Comparison of ENCODE assay signal across 26 cellular contexts in genomic region chr12:106006940-106007339, GRCh38.
"Had no signal": no experiment of that assay in that cellular context is flagged by ENCODE, and none has a peak within 500 bp of the region (broad histone marks: within the 10 kb centered on the region; RNA-seq: fewer than 3 reads in every experiment).

No MANE protein-coding gene starts in this region.

- H3K27me3 Mint-ChIP-seq: activated naive CD4-positive, alpha-beta T cell treated with anti-CD3 and anti-CD28 coated beads, Interleukin-2, amount 10 ng/mL, durations not matched to agents 7 days and 5 days; activated T-cell treated with anti-CD3 and anti-CD28 coated beads, Interleukin-2, amount 50 U/mL, for 24 hours; dendritic cell treated with granulocyte-macrophage colony-stimulating factor and Interleukin-4, amounts not matched to agents 40 ng/mL and 50 ng/mL, for 4 days had no signal

- H3K4me3 ChIP-seq: body of pancreas, colonic mucosa, esophagus muscularis mucosa, gastrocnemius medialis had no signal

- H3K27ac ChIP-seq: body of pancreas, colonic mucosa, esophagus muscularis mucosa, foreskin keratinocyte, gastrocnemius medialis had no signal

- H3K4me1 Mint-ChIP-seq: activated CD4-positive, alpha-beta memory T cell treated with anti-CD3 and anti-CD28 coated beads, Interleukin-2, amount 10 ng/mL, durations not matched to agents 7 days and 5 days; activated CD4-positive, alpha-beta T cell treated with anti-CD3 and anti-CD28 coated beads, Interleukin-2, amount 10 ng/mL, durations not matched to agents 7 days and 5 days; activated naive CD4-positive, alpha-beta T cell treated with anti-CD3 and anti-CD28 coated beads, Interleukin-2, amount 10 ng/mL, durations not matched to agents 7 days and 5 days; activated naive CD8-positive, alpha-beta T cell treated with anti-CD3 and anti-CD28 coated beads, Interleukin-2, amount 10 ng/mL, durations not matched to agents 7 days and 5 days had no signal

- ATAC-seq: activated naive CD4-positive, alpha-beta T cell treated with anti-CD3 and anti-CD28 coated beads, Interleukin-2, amount 50 U/mL, for 72 hours; activated T-cell treated with anti-CD3 and anti-CD28 coated beads, Interleukin-2, amount 50 U/mL, for 72 hours; body of pancreas; effector memory CD8-positive, alpha-beta T cell; foreskin keratinocyte; gastrocnemius medialis had no signal

- DNase-seq: activated CD4-positive, alpha-beta memory T cell treated with anti-CD3 and anti-CD28 coated beads, Interleukin-2, amount 10 ng/mL, durations not matched to agents 7 days and 5 days; activated CD4-positive, alpha-beta T cell treated with anti-CD3 and anti-CD28 coated beads for 4 hours; activated CD4-positive, alpha-beta T cell treated with anti-CD3 and anti-CD28 coated beads, Interleukin-2, amount 10 ng/mL, durations not matched to agents 7 days and 5 days; activated CD4-positive, alpha-beta T cell treated with anti-CD3 and anti-CD28 coated beads, Interleukin-2, amount 50 U/mL, for 4 hours; activated CD4-positive, CD25-positive, alpha-beta regulatory T cell; activated CD4-positive, CD25-positive, alpha-beta regulatory T cell treated with anti-CD3 and anti-CD28 coated beads, Interleukin-2, amount 50 U/mL, for 72 hours; activated CD8-positive, alpha-beta memory T cell treated with anti-CD3 and anti-CD28 coated beads, Interleukin-2, amount 50 U/mL, for 48 hours; activated gamma-delta T cell; activated naive CD4-positive, alpha-beta T cell; activated naive CD4-positive, alpha-beta T cell treated with anti-CD3 and anti-CD28 coated beads, Interleukin-2, amount 10 ng/mL, durations not matched to agents 7 days and 5 days; activated naive CD8-positive, alpha-beta T cell treated with anti-CD3 and anti-CD28 coated beads, Interleukin-2, amount 10 ng/mL, durations not matched to agents 7 days and 5 days; activated T-cell treated with anti-CD3 and anti-CD28 coated beads for 4 hours; activated T-cell treated with anti-CD3 and anti-CD28 coated beads, Interleukin-2, amount 50 U/mL, for 24 hours; activated T-cell treated with anti-CD3 and anti-CD28 coated beads, Interleukin-2, amount 50 U/mL, for 72 hours; body of pancreas; colonic mucosa; effector CD4-positive, alpha-beta T cell; effector memory CD8-positive, alpha-beta T cell; erythroblast; foreskin keratinocyte; gastrocnemius medialis; glutamatergic neuron; T-helper 2 cell had no signal

- H3K27ac Mint-ChIP-seq: activated CD4-positive, alpha-beta memory T cell treated with anti-CD3 and anti-CD28 coated beads, Interleukin-2, amount 10 ng/mL, durations not matched to agents 7 days and 5 days; activated CD4-positive, alpha-beta T cell treated with anti-CD3 and anti-CD28 coated beads, Interleukin-2, amount 10 ng/mL, durations not matched to agents 7 days and 5 days; activated naive CD4-positive, alpha-beta T cell treated with anti-CD3 and anti-CD28 coated beads, Interleukin-2, amount 10 ng/mL, durations not matched to agents 7 days and 5 days; activated naive CD4-positive, alpha-beta T cell treated with anti-CD3 and anti-CD28 coated beads, Interleukin-2, amount 50 U/mL, for 72 hours; activated naive CD8-positive, alpha-beta T cell treated with anti-CD3 and anti-CD28 coated beads, Interleukin-2, amount 10 ng/mL, durations not matched to agents 7 days and 5 days; activated T-cell treated with anti-CD3 and anti-CD28 coated beads, Interleukin-2, amount 50 U/mL, for 24 hours; activated T-cell treated with anti-CD3 and anti-CD28 coated beads, Interleukin-2, amount 50 U/mL, for 72 hours; dendritic cell treated with granulocyte-macrophage colony-stimulating factor and Interleukin-4, amounts not matched to agents 40 ng/mL and 50 ng/mL, for 4 days; effector memory CD8-positive, alpha-beta T cell had no signal

- H3K27me3 ChIP-seq: body of pancreas, colonic mucosa, esophagus muscularis mucosa, foreskin keratinocyte, gastrocnemius medialis had no signal

- H3K4me1 ChIP-seq: body of pancreas, colonic mucosa, esophagus muscularis mucosa, foreskin keratinocyte, gastrocnemius medialis had no signal

- H3K9me3 ChIP-seq: body of pancreas, colonic mucosa, esophagus muscularis mucosa, gastrocnemius medialis had no signal

- H3K9me3 Mint-ChIP-seq: activated CD4-positive, alpha-beta memory T cell treated with anti-CD3 and anti-CD28 coated beads, Interleukin-2, amount 10 ng/mL, durations not matched to agents 7 days and 5 days; activated CD4-positive, alpha-beta T cell treated with anti-CD3 and anti-CD28 coated beads, Interleukin-2, amount 10 ng/mL, durations not matched to agents 7 days and 5 days; activated naive CD4-positive, alpha-beta T cell treated with anti-CD3 and anti-CD28 coated beads, Interleukin-2, amount 10 ng/mL, durations not matched to agents 7 days and 5 days; activated naive CD8-positive, alpha-beta T cell treated with anti-CD3 and anti-CD28 coated beads, Interleukin-2, amount 10 ng/mL, durations not matched to agents 7 days and 5 days; activated T-cell treated with anti-CD3 and anti-CD28 coated beads, Interleukin-2, amount 50 U/mL, for 24 hours; dendritic cell treated with granulocyte-macrophage colony-stimulating factor and Interleukin-4, amounts not matched to agents 40 ng/mL and 50 ng/mL, for 4 days; effector memory CD8-positive, alpha-beta T cell had no signal

- H3K36me3 ChIP-seq: colonic mucosa, esophagus muscularis mucosa, gastrocnemius medialis had no signal

- H3K4me3 Mint-ChIP-seq: activated CD4-positive, alpha-beta memory T cell treated with anti-CD3 and anti-CD28 coated beads, Interleukin-2, amount 10 ng/mL, durations not matched to agents 7 days and 5 days; activated CD4-positive, alpha-beta T cell treated with anti-CD3 and anti-CD28 coated beads, Interleukin-2, amount 10 ng/mL, durations not matched to agents 7 days and 5 days; activated naive CD4-positive, alpha-beta T cell treated with anti-CD3 and anti-CD28 coated beads, Interleukin-2, amount 10 ng/mL, durations not matched to agents 7 days and 5 days; activated naive CD8-positive, alpha-beta T cell treated with anti-CD3 and anti-CD28 coated beads, Interleukin-2, amount 10 ng/mL, durations not matched to agents 7 days and 5 days; activated T-cell treated with anti-CD3 and anti-CD28 coated beads, Interleukin-2, amount 50 U/mL, for 24 hours; activated T-cell treated with anti-CD3 and anti-CD28 coated beads, Interleukin-2, amount 50 U/mL, for 72 hours; dendritic cell treated with granulocyte-macrophage colony-stimulating factor and Interleukin-4, amounts not matched to agents 40 ng/mL and 50 ng/mL, for 4 days; effector memory CD8-positive, alpha-beta T cell had no signal

- H3K36me3 Mint-ChIP-seq: activated naive CD4-positive, alpha-beta T cell treated with anti-CD3 and anti-CD28 coated beads, Interleukin-2, amount 10 ng/mL, durations not matched to agents 7 days and 5 days; activated naive CD4-positive, alpha-beta T cell treated with anti-CD3 and anti-CD28 coated beads, Interleukin-2, amount 50 U/mL, for 72 hours; activated naive CD8-positive, alpha-beta T cell treated with anti-CD3 and anti-CD28 coated beads, Interleukin-2, amount 10 ng/mL, durations not matched to agents 7 days and 5 days had no signal
